Comparison of ENCODE assay signal across 21 cellular contexts in the genomic region with DNA sequence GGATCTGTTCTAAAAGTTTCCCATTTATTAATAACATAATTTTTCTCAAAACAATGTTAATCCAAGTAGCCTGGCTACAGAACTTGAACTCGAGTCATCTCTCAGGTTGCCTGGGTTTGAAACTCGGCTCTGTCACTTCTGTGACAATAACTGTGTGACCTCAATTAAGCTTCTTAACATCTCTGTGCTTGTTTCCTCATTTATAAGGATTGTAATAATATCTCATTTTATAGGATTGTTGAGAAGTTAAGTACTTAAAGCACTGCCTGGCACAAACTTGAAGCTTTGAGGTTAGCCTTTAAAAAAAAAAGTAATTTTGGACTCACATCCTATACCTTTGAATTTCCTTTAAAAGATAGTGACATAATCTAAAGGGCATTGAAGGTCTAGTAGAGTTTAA. TPM values are rescaled to one million over a fixed set of nuclear protein-coding genes. Genes with fewer than 3 reads are reported as not detected.
DNase-seq lines count a peak whose midpoint lies in the region; ATAC-seq and TF ChIP-seq lines count a peak whose summit lies in the region.
"Had no signal": no experiment of that assay in that cellular context is flagged by ENCODE, and none has a peak within 500 bp of the region (broad histone marks: within the 10 kb centered on the region; RNA-seq: fewer than 3 reads in every experiment).

No MANE protein-coding gene starts in this region.

- H3K4me2 ChIP-seq in SK-N-SH = peak overlapping the region; percentile 81; the same call in 1 of the 2 replicates
- peak overlapping the region; percentile 83 for H3K4me2 ChIP-seq in hepatocyte

- H3K79me2 ChIP-seq in SK-N-SH (ENCODE audit: insufficient read depth) (peaks cover 82% of the 10 kb centered on the region), hepatocyte (peaks cover 79% of the 10 kb centered on the region)

- TF ChIP-seq CTCF in SK-N-SH (IDR thresholded peaks at IDR 0.05) = no peak
- TF ChIP-seq CTCF in VCaP (conservative IDR thresholded peaks at IDR 0.05) = no peak
- TF ChIP-seq CTCF in hepatocyte (IDR thresholded peaks at IDR 0.05; ENCODE audit: poor library complexity) = no peak

- H3K36me3 ChIP-seq in SK-N-SH (replicated peaks in 1 of 2; ENCODE audit: control insufficient read depth in 1 of 2, insufficient read depth in 2 of 2, low read length in 1 of 2) = peaks cover 26 to 36% of the 10 kb centered on the region in 2 experiments
- no peaks in the 10 kb centered on the region for H3K36me3 ChIP-seq in hepatocyte (replicated peaks; ENCODE audit: insufficient read depth, low read depth)

- 82% methylated on average over 2 of the region's 2 CpGs for WGBS in SK-N-SH (ENCODE audit: low lambda C conversion rate)
- 95% methylated on average over 2 of the region's 2 CpGs for WGBS in hepatocyte (ENCODE audit: low lambda C conversion rate, missing lambda C conversion rate)

- no peak overlapping the region for H2AFZ ChIP-seq in SK-N-SH (ENCODE audit: low read depth)
- no peak overlapping the region for H2AFZ ChIP-seq in hepatocyte

- peaks cover 10 to 20% of the 10 kb centered on the region in 2 experiments; a peak in 3 of 4 replicates for H3K4me1 ChIP-seq in SK-N-SH (ENCODE audit: control insufficient read depth in 1 of 2, insufficient read depth in 2 of 2, low read depth in 1 of 2, low read length in 1 of 2)
- peaks cover 11% of the 10 kb centered on the region for H3K4me1 ChIP-seq in hepatocyte (ENCODE audit: insufficient read depth)

- H3K9ac ChIP-seq in SK-N-SH = no peak overlapping the region

- H3K9me2 ChIP-seq in SK-N-SH (no peaks in the 10 kb centered on the region), hepatocyte (replicated peaks; ENCODE audit: insufficient read depth) (no peaks in the 10 kb centered on the region)

- CTCF ChIA-PET in SK-N-SH (lab: Yijun Ruan, JAX) = no interaction called here

- peaks cover 70% of the 10 kb centered on the region for H4K20me1 ChIP-seq in SK-N-SH (ENCODE audit: insufficient read depth)
- H4K20me1 ChIP-seq in hepatocyte (ENCODE audit: insufficient read depth, poor library complexity, severe bottlenecking) = peaks cover 71% of the 10 kb centered on the region

- H3K27me3 ChIP-seq in SK-N-SH (ENCODE audit: insufficient read depth) (no peaks in the 10 kb centered on the region), hepatocyte (no peaks in the 10 kb centered on the region)

- no peak for TF ChIP-seq RAD21 in SK-N-SH (IDR thresholded peaks at IDR 0.05; ENCODE audit: low read length)

- intact Hi-C loops in left cardiac atrium (cut with DNase I) = no loop called here

- no peak for DNase-seq in SK-N-SH
- no peak for DNase-seq in hepatocyte (ENCODE audit: low spot score)
- no peak for DNase-seq in caudate nucleus (lab: John Stamatoyannopoulos, UW)
- DNase-seq in left cardiac atrium = no peak
- DNase-seq: Caco-2, GF-D8, H7, NCI-H1092 treated with DMSO at 0.1 percent for 48 hours, NCI-H146, NCI-H2081, NCI-H2171 treated with DMSO at 0.1 percent for 48 hours, NCI-H446 treated with DMSO at 0.1 percent for 48 hours, OCI-M1, SIG-M5 had no signal

- H3K9me3 ChIP-seq in SK-N-SH (no peaks in the 10 kb centered on the region), hepatocyte (ENCODE audit: low read depth) (no peaks in the 10 kb centered on the region)
- H3K9me3 ChIP-seq: Caco-2 had no signal

- ATAC-seq in SK-N-SH treated with all-trans-retinoic acid at 6 μM for 48 hours = no peak
- no peak for ATAC-seq in GM21360 (IDR thresholded peaks at IDR 0.05; ENCODE audit: unreplicated experiment)
- ATAC-seq in left cardiac atrium = no peak
- no peak for ATAC-seq in GM18517 (IDR thresholded peaks at IDR 0.05; ENCODE audit: unreplicated experiment)

- H3K4me3 ChIP-seq in SK-N-SH (ENCODE audit: low read depth in 2 of 2, low read length in 1 of 2) = no peak overlapping the region; a peak in 1 of 4 replicates
- H3K4me3 ChIP-seq in hepatocyte = no peak overlapping the region

- H3K27ac ChIP-seq in SK-N-SH (ENCODE audit: low read depth in 2 of 2, low read length in 1 of 2) (no peak overlapping the region), VCaP (peak overlapping the region; percentile 97), hepatocyte (no peak overlapping the region), caudate nucleus (ENCODE audit: low read depth, low read length) (no peak overlapping the region)
- H3K27ac ChIP-seq: 22Rv1, HL-60, RWPE1 had no signal

- no peak for TF ChIP-seq EP300 in SK-N-SH (IDR thresholded peaks at IDR 0.05; ENCODE audit: borderline replicate concordance in 1 of 2, low read depth in 1 of 2, low read length in 1 of 2)

- peaks cover 9% of the 10 kb centered on the region for H3F3A ChIP-seq in SK-N-SH (replicated peaks; ENCODE audit: insufficient read depth)

- POLR2A ChIA-PET in SK-N-SH (lab: Yijun Ruan, JAX) = no interaction called here

TF ChIP-seq in SK-N-SH, 30 proteins besides CTCF, POLR2A, EP300 and RAD21 (continues in another document):
- TF ChIP-seq SIN3A (IDR thresholded peaks at IDR 0.05; ENCODE audit: borderline replicate concordance, low read depth, low read length) (no peak), JUND (IDR thresholded peaks at IDR 0.05) (no peak), GABPA (IDR thresholded peaks at IDR 0.05; ENCODE audit: low read depth) (no peak), SMC3 (IDR thresholded peaks at IDR 0.05; ENCODE audit: low read depth, low read length) (no peak)
- TF ChIP-seq, protein P1, sequence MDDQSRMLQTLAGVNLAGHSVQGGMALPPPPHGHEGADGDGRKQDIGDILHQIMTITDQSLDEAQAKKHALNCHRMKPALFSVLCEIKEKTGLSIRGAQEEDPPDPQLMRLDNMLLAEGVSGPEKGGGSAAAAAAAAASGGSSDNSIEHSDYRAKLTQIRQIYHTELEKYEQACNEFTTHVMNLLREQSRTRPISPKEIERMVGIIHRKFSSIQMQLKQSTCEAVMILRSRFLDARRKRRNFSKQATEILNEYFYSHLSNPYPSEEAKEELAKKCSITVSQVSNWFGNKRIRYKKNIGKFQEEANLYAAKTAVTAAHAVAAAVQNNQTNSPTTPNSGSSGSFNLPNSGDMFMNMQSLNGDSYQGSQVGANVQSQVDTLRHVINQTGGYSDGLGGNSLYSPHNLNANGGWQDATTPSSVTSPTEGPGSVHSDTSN (IDR thresholded peaks at IDR 0.05) = no peak
- TF ChIP-seq, protein P2, sequence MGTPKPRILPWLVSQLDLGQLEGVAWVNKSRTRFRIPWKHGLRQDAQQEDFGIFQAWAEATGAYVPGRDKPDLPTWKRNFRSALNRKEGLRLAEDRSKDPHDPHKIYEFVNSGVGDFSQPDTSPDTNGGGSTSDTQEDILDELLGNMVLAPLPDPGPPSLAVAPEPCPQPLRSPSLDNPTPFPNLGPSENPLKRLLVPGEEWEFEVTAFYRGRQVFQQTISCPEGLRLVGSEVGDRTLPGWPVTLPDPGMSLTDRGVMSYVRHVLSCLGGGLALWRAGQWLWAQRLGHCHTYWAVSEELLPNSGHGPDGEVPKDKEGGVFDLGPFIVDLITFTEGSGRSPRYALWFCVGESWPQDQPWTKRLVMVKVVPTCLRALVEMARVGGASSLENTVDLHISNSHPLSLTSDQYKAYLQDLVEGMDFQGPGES (IDR thresholded peaks at IDR 0.05; ENCODE audit: low read depth, low read length) = no peak

TF ChIP-seq in SK-N-SH treated with all-trans-retinoic acid at 6 μM for 48 hours, 23 proteins besides CTCF, POLR2A, EP300 and RAD21 (continues in another document):
- TF ChIP-seq ZFP30 (CRISPR knock-in tag; IDR thresholded peaks at IDR 0.05) (no peak), GLIS3 (CRISPR knock-in tag; IDR thresholded peaks at IDR 0.05) (no peak), CSDC2 (CRISPR knock-in tag; IDR thresholded peaks at IDR 0.05) (no peak), OSR1 (CRISPR knock-in tag; IDR thresholded peaks at IDR 0.05) (no peak), ZC3H10 (CRISPR knock-in tag; IDR thresholded peaks at IDR 0.05) (no peak), ZNF565 (CRISPR knock-in tag; conservative IDR thresholded peaks at IDR 0.05; ENCODE audit: low read depth) (no peak), ESRRG (CRISPR knock-in tag; IDR thresholded peaks at IDR 0.05) (no peak), PPARA (CRISPR knock-in tag; IDR thresholded peaks at IDR 0.05; ENCODE audit: borderline replicate concordance) (no peak), ZNF8 (CRISPR knock-in tag; IDR thresholded peaks at IDR 0.05) (no peak), ARNTL (CRISPR knock-in tag; IDR thresholded peaks at IDR 0.05; ENCODE audit: borderline replicate concordance, low read depth) (no peak)
- TF ChIP-seq, protein P3, sequence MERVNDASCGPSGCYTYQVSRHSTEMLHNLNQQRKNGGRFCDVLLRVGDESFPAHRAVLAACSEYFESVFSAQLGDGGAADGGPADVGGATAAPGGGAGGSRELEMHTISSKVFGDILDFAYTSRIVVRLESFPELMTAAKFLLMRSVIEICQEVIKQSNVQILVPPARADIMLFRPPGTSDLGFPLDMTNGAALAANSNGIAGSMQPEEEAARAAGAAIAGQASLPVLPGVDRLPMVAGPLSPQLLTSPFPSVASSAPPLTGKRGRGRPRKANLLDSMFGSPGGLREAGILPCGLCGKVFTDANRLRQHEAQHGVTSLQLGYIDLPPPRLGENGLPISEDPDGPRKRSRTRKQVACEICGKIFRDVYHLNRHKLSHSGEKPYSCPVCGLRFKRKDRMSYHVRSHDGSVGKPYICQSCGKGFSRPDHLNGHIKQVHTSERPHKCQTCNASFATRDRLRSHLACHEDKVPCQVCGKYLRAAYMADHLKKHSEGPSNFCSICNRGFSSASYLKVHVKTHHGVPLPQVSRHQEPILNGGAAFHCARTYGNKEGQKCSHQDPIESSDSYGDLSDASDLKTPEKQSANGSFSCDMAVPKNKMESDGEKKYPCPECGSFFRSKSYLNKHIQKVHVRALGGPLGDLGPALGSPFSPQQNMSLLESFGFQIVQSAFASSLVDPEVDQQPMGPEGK (CRISPR knock-in tag; IDR thresholded peaks at IDR 0.05; ENCODE audit: borderline replicate concordance) = no peak

RNA-seq across cellular contexts. Expression of a gene that starts 3.4 kb away (rescaled TPM):
- polyA plus RNA-seq in SK-N-SH (2012; rRNA removed) = 26.9 and 31.0 TPM in 2 replicates
- polyA plus RNA-seq in SK-N-SH (2012; cell fraction: cytosol; rRNA removed) = 33.6 and 42.5 TPM in 2 replicates
- polyA plus RNA-seq in SK-N-SH (2012; cell fraction: nucleus; rRNA removed) = 14.8 and 16.8 TPM in 2 replicates
- total RNA-seq in hepatocyte = 72.2 and 87.2 TPM in 2 replicates
- polyA plus RNA-seq in hepatocyte = 76.1 and 78.3 TPM in 2 replicates
- total RNA-seq in left cardiac atrium = 10 to 100 TPM; 40.9 to 71.2 TPM

RNA-seq across cellular contexts. Expression of a gene that starts 16.3 kb away (rescaled TPM):
- polyA plus RNA-seq in SK-N-SH (2012; rRNA removed) (0.50 and 0.58 TPM in 2 replicates), hepatocyte (not detected in 2 replicates)
- polyA plus RNA-seq in SK-N-SH (2012; cell fraction: cytosol; rRNA removed) = 0.59 and 0.94 TPM in 2 replicates
- polyA plus RNA-seq in SK-N-SH (2012; cell fraction: nucleus; rRNA removed) = 0.87 and 1.4 TPM in 2 replicates
- total RNA-seq in hepatocyte (0.64 and 0.70 TPM in 2 replicates), left cardiac atrium (under 1 TPM; 0.59 to 0.76 TPM)
